Comparison of ENCODE assay signal across 1 cellular context in genomic region chr1:45001011-45001481, GRCh38.
TF ChIP-seq lines count a peak whose summit lies in the region.

No MANE protein-coding gene starts in this region.

TF ChIP-seq in GM12878, 131 proteins besides CTCF, POLR2A, EP300 and RAD21:
- TF ChIP-seq MYC (IDR thresholded peaks at IDR 0.05; ENCODE audit: insufficient read depth, insufficient read length, insufficient replicate concordance, low read length, severe bottlenecking) (no peak), BCLAF1 (IDR thresholded peaks at IDR 0.05) (no peak), NR2C1 (IDR thresholded peaks at IDR 0.05) (no peak), ETV6 (conservative IDR thresholded peaks at IDR 0.05 in 1 of 2, IDR thresholded peaks at IDR 0.05 in 1 of 2; ENCODE audit: borderline replicate concordance in 1 of 2, low read depth in 1 of 2) (no peak), EED (IDR thresholded peaks at IDR 0.05; ENCODE audit: low read depth) (no peak), IKZF1 (conservative IDR thresholded peaks at IDR 0.05) (no peak), FOXM1 (IDR thresholded peaks at IDR 0.05; ENCODE audit: low read depth, low read length) (no peak), GATAD2B (conservative IDR thresholded peaks at IDR 0.05; ENCODE audit: low read depth) (no peak)
